In genomic region chr15:31272558-31273257, GRCh38 we compare ENCODE assay signal across 12 cellular contexts. TPM values are rescaled to one million over a fixed set of nuclear protein-coding genes. Genes with fewer than 3 reads are reported as not detected.
DNase-seq lines count a peak whose midpoint lies in the region; ATAC-seq, FAIRE-seq and TF ChIP-seq lines count a peak whose summit lies in the region.
"Had no signal": no experiment of that assay in that cellular context is flagged by ENCODE, and none has a peak within 500 bp of the region (broad histone marks: within the 10 kb centered on the region; RNA-seq: fewer than 3 reads in every experiment).

No MANE protein-coding gene starts in this region.

- no peak for ATAC-seq in HepG2
- no peak for ATAC-seq in GM21717 (IDR thresholded peaks at IDR 0.05; ENCODE audit: unreplicated experiment)
- ATAC-seq: activated naive CD8-positive, alpha-beta T cell treated with anti-CD3 and anti-CD28 coated beads, Interleukin-2, amount 50 U/mL, for 24 hours had no signal

- TF ChIP-seq CTCF in GM10248 (IDR thresholded peaks at IDR 0.05; ENCODE audit: control extremely low read depth, extremely low read depth, low read depth, missing control alignments) (no peak), OCI-LY3 (IDR thresholded peaks at IDR 0.05; ENCODE audit: low read depth, low read length) (no peak), esophagus muscularis mucosa (IDR thresholded peaks at IDR 0.05) (no peak), endothelial cell (IDR thresholded peaks at IDR 0.05; ENCODE audit: unreplicated experiment) (no peak), HepG2 (CRISPR knock-in tag; IDR thresholded peaks at IDR 0.05) (no peak)

- DNase-seq in GM10248 (ENCODE audit: extremely low spot score) (peak; percentile 14), esophagus muscularis mucosa (ENCODE audit: extremely low spot score) (peak; percentile 88), posterior vena cava (ENCODE audit: low spot score) (peak; percentile 56), endothelial cell (ENCODE audit: low spot score) (no peak), HepG2 (ENCODE audit: low spot score) (no peak)
- DNase-seq: activated naive CD8-positive, alpha-beta T cell treated with anti-CD3 and anti-CD28 coated beads, Interleukin-2, amount 50 U/mL, for 24 hours; erythroblast; kidney glomerular epithelial cell; NCI-H2107; T-helper 1 cell had no signal

- H2AFZ ChIP-seq in OCI-LY3 (ENCODE audit: low read depth, low read length) (peak overlapping the region; percentile 70), HepG2 (ENCODE audit: low read length) (no peak overlapping the region)

- WGBS in esophagus muscularis mucosa, result 76% methylated on average over 10 of the region's 14 CpGs
- 77% methylated on average over 8 of the region's 14 CpGs for WGBS in HepG2 (ENCODE audit: low lambda C conversion rate)

- no peak overlapping the region for H3K27ac Mint-ChIP-seq in endothelial cell (ENCODE audit: unreplicated experiment)
- H3K27ac Mint-ChIP-seq: activated naive CD8-positive, alpha-beta T cell treated with anti-CD3 and anti-CD28 coated beads, Interleukin-2, amount 50 U/mL, for 24 hours had no signal

- POLR2A ChIA-PET in GM10248 (lab: Yijun Ruan, JAX), result no interaction called here
- POLR2A ChIA-PET in HepG2 (lab: Yijun Ruan, JAX), result no interaction called here

- peaks cover 20% of the 10 kb centered on the region for H3K4me1 Mint-ChIP-seq in endothelial cell (ENCODE audit: unreplicated experiment)

- H3K27ac ChIP-seq in OCI-LY3 (ENCODE audit: low read length), result no peak overlapping the region
- H3K27ac ChIP-seq in esophagus muscularis mucosa (replicated peaks in 1 of 4), result no peak overlapping the region
- no peak overlapping the region for H3K27ac ChIP-seq in HepG2 (ENCODE audit: extremely low read length, insufficient read depth, low read length)

- BruUV-seq in HepG2 (replicated peaks; lab: Mats Ljungman, UMichigan), result no TSS peak

- H3K9ac ChIP-seq in OCI-LY3 (ENCODE audit: low read length) (no peak overlapping the region; the same call in 1 of the 2 replicates), HepG2 (ENCODE audit: insufficient read depth, low read depth, low read length) (no peak overlapping the region)

- in situ Hi-C loops in HepG2 (cut with HindIII; ENCODE audit: extremely low pct_ligation_motif_present, low pct_unique_long_range_greater_than_20kb), result no loop called here

- peaks cover 17% of the 10 kb centered on the region for H3K4me1 ChIP-seq in OCI-LY3 (ENCODE audit: low read length)
- peaks cover 0 to 6% (median 0%) of the 10 kb centered on the region in 4 donors for H3K4me1 ChIP-seq in esophagus muscularis mucosa
- H3K4me1 ChIP-seq in HepG2 (ENCODE audit: insufficient read depth, low read length), result peaks cover 38% of the 10 kb centered on the region

- H3K36me3 Mint-ChIP-seq in endothelial cell (ENCODE audit: low read depth, unreplicated experiment), result no peaks in the 10 kb centered on the region

- H3K9me3 ChIP-seq in OCI-LY3 (ENCODE audit: insufficient read depth, low read length), result no peaks in the 10 kb centered on the region
- no peaks in the 10 kb centered on the region for H3K9me3 ChIP-seq in esophagus muscularis mucosa
- no peaks in the 10 kb centered on the region for H3K9me3 ChIP-seq in HepG2 (ENCODE audit: low read length)

- H3K79me2 ChIP-seq in OCI-LY3 (ENCODE audit: low read length) (no peaks in the 10 kb centered on the region), HepG2 (ENCODE audit: insufficient read depth, low read length) (no peaks in the 10 kb centered on the region)

- CTCF ChIA-PET in GM10248 (lab: Yijun Ruan, JAX) (interaction anchor here (1.0 to 4.5 kb wide), 5 partner anchors 9 to 16 kb away, joined by 3 to 16 read pairs (median 4); no protein-coding TSS in a partner anchor), HepG2 (lab: Yijun Ruan, JAX; ENCODE audit: low intra/inter-chr PET ratio, low total read pairs) (no interaction called here)

- H3K4me3 Mint-ChIP-seq in endothelial cell (ENCODE audit: unreplicated experiment), result no peak overlapping the region
- H3K4me3 Mint-ChIP-seq: activated naive CD8-positive, alpha-beta T cell treated with anti-CD3 and anti-CD28 coated beads, Interleukin-2, amount 50 U/mL, for 24 hours had no signal

- H3K27me3 ChIP-seq in OCI-LY3 (ENCODE audit: low read depth, low read length) (no peaks in the 10 kb centered on the region), esophagus muscularis mucosa (no peaks in the 10 kb centered on the region), HepG2 (ENCODE audit: control insufficient read depth in 1 of 2, insufficient read depth in 2 of 2, low read length in 2 of 2) (0 out of 5 replicates have a peak, but pooled peaks cover 0 to 1% of the 10 kb centered on the region in 2 experiments)

- no peaks in the 10 kb centered on the region for H3K9me3 Mint-ChIP-seq in endothelial cell (ENCODE audit: unreplicated experiment)
- H3K9me3 Mint-ChIP-seq: activated naive CD8-positive, alpha-beta T cell treated with anti-CD3 and anti-CD28 coated beads, Interleukin-2, amount 50 U/mL, for 24 hours had no signal

- no peaks in the 10 kb centered on the region for H3K36me3 ChIP-seq in OCI-LY3 (replicated peaks; ENCODE audit: low read depth, low read length)
- no peaks in the 10 kb centered on the region for H3K36me3 ChIP-seq in esophagus muscularis mucosa
- no peaks in the 10 kb centered on the region for H3K36me3 ChIP-seq in HepG2 (replicated peaks in 1 of 2; ENCODE audit: control insufficient read depth in 1 of 2, insufficient read depth in 2 of 2, low read length in 2 of 2)

- H4K20me1 ChIP-seq in OCI-LY3 (ENCODE audit: insufficient read depth, low read length), result no peaks in the 10 kb centered on the region
- no peaks in the 10 kb centered on the region for H4K20me1 ChIP-seq in HepG2 (ENCODE audit: insufficient read depth, low read length)

- H3K4me2 ChIP-seq in OCI-LY3 (ENCODE audit: low read length) (no peak overlapping the region), HepG2 (ENCODE audit: low read depth, low read length) (no peak overlapping the region)

- intact Hi-C loops in esophagus muscularis mucosa (cut with DNase I), result no loop called here
- intact Hi-C loops in posterior vena cava (cut with DNase I), result no loop called here
- intact Hi-C loops in HepG2 (cut with micrococcal nuclease; ENCODE audit: unreplicated experiment), result no loop called here

- no peak for TF ChIP-seq RAD21 in HepG2 (CRISPR knock-in tag; IDR thresholded peaks at IDR 0.05)

- H3K4me3 ChIP-seq in OCI-LY3 (ENCODE audit: low read length) (no peak overlapping the region), esophagus muscularis mucosa (no peak overlapping the region), HepG2 (replicated peaks in 1 of 3; ENCODE audit: insufficient read depth in 1 of 3, low read depth in 2 of 3, low read length in 3 of 3) (no peak overlapping the region)

- TF ChIP-seq EP300 in esophagus muscularis mucosa (IDR thresholded peaks at IDR 0.05) (no peak), HepG2 (IDR thresholded peaks at IDR 0.05; ENCODE audit: low read depth in 2 of 2, low read length in 2 of 2) (no peak), HepG2 (CRISPR knock-in tag; IDR thresholded peaks at IDR 0.05; ENCODE audit: borderline replicate concordance) (no peak)

- TF ChIP-seq POLR2A in esophagus muscularis mucosa (IDR thresholded peaks at IDR 0.05; ENCODE audit: low read depth), result no peak
- no peak for TF ChIP-seq POLR2A in HepG2 (IDR thresholded peaks at IDR 0.05; ENCODE audit: insufficient read depth in 1 of 2, low read depth in 2 of 2, low read length in 2 of 2)

- H3K27me3 Mint-ChIP-seq in endothelial cell (ENCODE audit: unreplicated experiment), result peaks cover 9% of the 10 kb centered on the region
- H3K27me3 Mint-ChIP-seq: activated naive CD8-positive, alpha-beta T cell treated with anti-CD3 and anti-CD28 coated beads, Interleukin-2, amount 50 U/mL, for 24 hours had no signal

- FAIRE-seq in HepG2 (lab: Jason Lieb, UNC), result no peak

TF ChIP-seq in HepG2, 621 proteins besides CTCF, POLR2A, EP300 and RAD21 (continues in another document):
- TF ChIP-seq, protein P1, sequence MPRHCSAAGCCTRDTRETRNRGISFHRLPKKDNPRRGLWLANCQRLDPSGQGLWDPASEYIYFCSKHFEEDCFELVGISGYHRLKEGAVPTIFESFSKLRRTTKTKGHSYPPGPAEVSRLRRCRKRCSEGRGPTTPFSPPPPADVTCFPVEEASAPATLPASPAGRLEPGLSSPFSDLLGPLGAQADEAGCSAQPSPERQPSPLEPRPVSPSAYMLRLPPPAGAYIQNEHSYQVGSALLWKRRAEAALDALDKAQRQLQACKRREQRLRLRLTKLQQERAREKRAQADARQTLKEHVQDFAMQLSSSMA (CRISPR knock-in tag; IDR thresholded peaks at IDR 0.05), result no peak
- TF ChIP-seq ZNF44 (CRISPR knock-in tag; IDR thresholded peaks at IDR 0.05) (no peak), TBX2 (CRISPR knock-in tag; IDR thresholded peaks at IDR 0.05; ENCODE audit: borderline replicate concordance) (no peak), ZNF335 (CRISPR knock-in tag; IDR thresholded peaks at IDR 0.05) (no peak)

RNA-seq across cellular contexts. Expression of gene KLF13, which starts 53.9 kb away (rescaled TPM):
- total RNA-seq in esophagus muscularis mucosa (100 to 1,000 TPM in 1 of 4 donors, 10 to 100 TPM in 3; 57.3 to 109 (median 74.2) TPM), posterior vena cava (10 to 100 TPM; 49.6 to 97.8 TPM), endothelial cell (ENCODE audit: unreplicated experiment) (45.1 TPM), HepG2 (2016; rRNA removed; fragmentation: Illumina TruSeq; extraction: Trizol) (25.1 and 27.8 TPM in 2 replicates)
- 1.4 and 2.8 TPM in 2 replicates for total RNA-seq in HepG2 (2016; cell fraction: cytosol; rRNA removed; fragmentation: Illumina TruSeq; extraction: Trizol; ENCODE audit: low read depth)
- 21.2 and 24.1 TPM in 2 replicates for total RNA-seq in HepG2 (2016; cell fraction: insoluble cytoplasmic fraction; rRNA removed; fragmentation: Illumina TruSeq; extraction: Trizol)
- total RNA-seq in HepG2 (2016; cell fraction: membrane; rRNA removed; fragmentation: Illumina TruSeq; extraction: Trizol), result 6.8 and 8.3 TPM in 2 replicates
- 13.1 and 18.9 TPM in 2 replicates for total RNA-seq in HepG2 (2016; cell fraction: nucleus; rRNA removed; fragmentation: Illumina TruSeq; extraction: Trizol)
- 16.8 and 18.8 TPM in 2 replicates for polyA plus RNA-seq in HepG2 (2011; rRNA removed)
- 9.1 and 11.1 TPM in 2 replicates for polyA plus RNA-seq in HepG2 (2011; cell fraction: cytosol; rRNA removed)
- polyA plus RNA-seq in HepG2 (2011; cell fraction: nucleus; rRNA removed), result 12.3 and 14.2 TPM in 2 replicates
- polyA plus RNA-seq in HepG2 (2012), result 22.0 and 24.4 TPM in 2 replicates
- polyA plus RNA-seq in HepG2 (2016; cell fraction: cytosol; fragmentation: Illumina TruSeq; extraction: Trizol; ENCODE audit: low read depth), result 1.1 and 2.1 TPM in 2 replicates
- 31.2 and 34.3 TPM in 2 replicates for polyA plus RNA-seq in HepG2 (2016; cell fraction: insoluble cytoplasmic fraction; fragmentation: Illumina TruSeq; extraction: Trizol; ENCODE audit: low read depth)
- polyA plus RNA-seq in HepG2 (2016; cell fraction: membrane; fragmentation: Illumina TruSeq; extraction: Trizol; ENCODE audit: low read depth), result 5.5 and 7.5 TPM in 2 replicates
- polyA plus RNA-seq in HepG2 (2016; cell fraction: nucleus; fragmentation: Illumina TruSeq; extraction: Trizol; ENCODE audit: insufficient read depth, low read depth), result 30.0 and 34.4 TPM in 2 replicates
- polyA minus RNA-seq in HepG2 (2011; rRNA and poly(A)+ RNA removed; ENCODE audit: low replicate concordance), result 23.8 and 65.8 TPM in 2 replicates
- polyA minus RNA-seq in HepG2 (2011; cell fraction: cytosol; rRNA and poly(A)+ RNA removed), result 12.2 and 13.9 TPM in 2 replicates
- 6.3 and 8.8 TPM in 2 replicates for polyA minus RNA-seq in HepG2 (2011; cell fraction: nucleus; rRNA and poly(A)+ RNA removed)

Comparison
In these comparisons a context has a peak if more than half of its experiments do, and no peak if none do; other contexts are left out.
1. DNase-seq: peak in GM10248 (single experiment), esophagus muscularis mucosa (single experiment) and posterior vena cava (single experiment); none in endothelial cell (single experiment) and HepG2 (single experiment).